1 cellular context compared by ENCODE assay signal in genomic region chr5:89297111-89297510, GRCh38.
A peak's percentile ranks its signal among the peaks of the same experiment; 100 is the strongest.
TF ChIP-seq lines count a peak whose summit lies in the region.

No MANE protein-coding gene starts in this region.

TF ChIP-seq in GM12878, 131 proteins besides CTCF, POLR2A, EP300 and RAD21 (continued from another document and continues in another):
- TF ChIP-seq CHD2 (IDR thresholded peaks at IDR 0.05; ENCODE audit: borderline replicate concordance, low read depth, low read length), result no peak
- TF ChIP-seq PBX3 (IDR thresholded peaks at IDR 0.05; ENCODE audit: insufficient replicate concordance, low read depth, low read length), result no peak
- TF ChIP-seq ZNF592 (IDR thresholded peaks at IDR 0.05), result no peak
- TF ChIP-seq NKRF (conservative IDR thresholded peaks at IDR 0.05), result no peak
- no peak; the same call in 1 of the 2 replicates for TF ChIP-seq ZNF687 (IDR thresholded peaks at IDR 0.05)
- TF ChIP-seq E2F4 (IDR thresholded peaks at IDR 0.05; ENCODE audit: low read depth, low read length), result no peak
- no peak for TF ChIP-seq NBN (IDR thresholded peaks at IDR 0.05)
- TF ChIP-seq BRCA1 (IDR thresholded peaks at IDR 0.05; ENCODE audit: low read depth, low read length), result no peak
- no peak for TF ChIP-seq RCOR1 (conservative IDR thresholded peaks at IDR 0.05; ENCODE audit: low read depth, low read length)
- TF ChIP-seq FOXK2 (IDR thresholded peaks at IDR 0.05), result no peak
- no peak for TF ChIP-seq ZNF622 (IDR thresholded peaks at IDR 0.05)
- no peak for TF ChIP-seq BHLHE40 (IDR thresholded peaks at IDR 0.05; ENCODE audit: borderline replicate concordance in 1 of 2, low read depth in 2 of 2, low read length in 1 of 2)
- no peak for TF ChIP-seq SUZ12 (IDR thresholded peaks at IDR 0.05; ENCODE audit: unreplicated experiment)
- TF ChIP-seq PAX5 (IDR thresholded peaks at IDR 0.05; ENCODE audit: borderline replicate concordance, low read depth, low read length), result peak; percentile 58; the same call in 1 of the 2 replicates
- TF ChIP-seq MTA3 (IDR thresholded peaks at IDR 0.05; ENCODE audit: borderline replicate concordance, low read length), result peak; percentile 63; the same call in 1 of the 2 replicates
- 0 out of 4 replicates have a peak, but pooled peaks have one; percentile 8 to 39 for TF ChIP-seq IKZF2 (IDR thresholded peaks at IDR 0.05)
- TF ChIP-seq TBL1XR1 (IDR thresholded peaks at IDR 0.05; ENCODE audit: low read depth, low read length), result 0 out of 2 replicates have a peak, but pooled peaks have one; percentile 19
- TF ChIP-seq EED (IDR thresholded peaks at IDR 0.05; ENCODE audit: low read depth), result peak; percentile 84
- no peak for TF ChIP-seq SIX5 (IDR thresholded peaks at IDR 0.05; ENCODE audit: low read depth, low read length, severe bottlenecking)
- TF ChIP-seq NR2C2 (IDR thresholded peaks at IDR 0.05; ENCODE audit: borderline replicate concordance, control insufficient read depth, insufficient read length, low read depth), result no peak
- peak; percentile 40; the same call in 1 of the 2 replicates for TF ChIP-seq ZBED1 (IDR thresholded peaks at IDR 0.05; ENCODE audit: borderline replicate concordance)
- no peak for TF ChIP-seq ATF3 (IDR thresholded peaks at IDR 0.05; ENCODE audit: borderline replicate concordance, extremely low read depth, low read depth, low read length)
- TF ChIP-seq SMC3 (IDR thresholded peaks at IDR 0.05; ENCODE audit: borderline replicate concordance, low read length), result no peak
- no peak for TF ChIP-seq BMI1 (IDR thresholded peaks at IDR 0.05; ENCODE audit: borderline replicate concordance)
- peak; percentile 76; the same call in 1 of the 2 replicates for TF ChIP-seq CREB1 (IDR thresholded peaks at IDR 0.05; ENCODE audit: low read depth)
- no peak for TF ChIP-seq TARDBP (IDR thresholded peaks at IDR 0.05; ENCODE audit: borderline replicate concordance)
- TF ChIP-seq CHD1 (IDR thresholded peaks at IDR 0.05; ENCODE audit: low read depth, low read length), result no peak
- no peak for TF ChIP-seq STAT3 (IDR thresholded peaks at IDR 0.05; ENCODE audit: low read depth, low read length)
- TF ChIP-seq ZNF384 (IDR thresholded peaks at IDR 0.05; ENCODE audit: borderline replicate concordance, low read depth, low read length), result no peak
- no peak for TF ChIP-seq HCFC1 (IDR thresholded peaks at IDR 0.05; ENCODE audit: low read length)
- TF ChIP-seq BCL3 (IDR thresholded peaks at IDR 0.05; ENCODE audit: borderline replicate concordance, insufficient read depth, low read depth, low read length, poor library complexity, severe bottlenecking), result peak; percentile 81
- 0 out of 2 replicates have a peak, but pooled peaks have one; percentile 22 for TF ChIP-seq IKZF1 (conservative IDR thresholded peaks at IDR 0.05)
- no peak for TF ChIP-seq SMAD5 (IDR thresholded peaks at IDR 0.05; ENCODE audit: low read depth)
- 0 out of 2 replicates have a peak, but pooled peaks have one; percentile 33 for TF ChIP-seq GABPA (IDR thresholded peaks at IDR 0.05; ENCODE audit: low read depth)
- no peak for TF ChIP-seq ZBTB11 (CRISPR knock-in tag; IDR thresholded peaks at IDR 0.05)
- no peak for TF ChIP-seq CBX3 (IDR thresholded peaks at IDR 0.05; ENCODE audit: borderline replicate concordance, low read depth)
- TF ChIP-seq CBFB (IDR thresholded peaks at IDR 0.05; ENCODE audit: low read depth), result peak; percentile 77
- peak; percentile 90 for TF ChIP-seq NFIC (IDR thresholded peaks at IDR 0.05; ENCODE audit: low read depth, low read length)
- no peak for TF ChIP-seq MLLT1 (IDR thresholded peaks at IDR 0.05)
- no peak for TF ChIP-seq SREBF2 (IDR thresholded peaks at IDR 0.05; ENCODE audit: low read length)
